Comparison of ENCODE assay signal across 9 cellular contexts in the genomic region with DNA sequence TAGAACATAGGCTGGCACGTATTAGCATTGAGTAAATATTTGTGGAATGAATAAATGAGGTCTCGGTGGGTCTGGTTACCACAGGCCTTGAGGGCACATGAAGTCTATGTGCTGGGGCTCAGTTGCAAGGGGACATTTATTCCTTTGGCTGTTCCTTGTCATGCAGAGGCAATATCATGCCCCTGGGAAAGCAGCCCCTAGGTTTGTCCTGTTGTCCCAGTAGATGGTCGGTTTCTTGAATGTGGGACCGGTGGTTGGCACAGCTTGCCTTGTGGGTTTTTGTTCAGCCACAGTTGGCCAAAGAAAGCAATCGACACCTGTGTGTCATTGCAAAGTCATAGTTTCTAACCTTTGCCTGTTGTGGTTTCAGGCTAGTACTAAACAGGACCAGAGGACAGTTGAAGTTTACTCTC. TPM values are rescaled to one million over a fixed set of nuclear protein-coding genes. Genes with fewer than 3 reads are reported as not detected.
DNase-seq lines count a peak whose midpoint lies in the region; ATAC-seq, FAIRE-seq and TF ChIP-seq lines count a peak whose summit lies in the region.
"Had no signal": no experiment of that assay in that cellular context is flagged by ENCODE, and none has a peak within 500 bp of the region (broad histone marks: within the 10 kb centered on the region; RNA-seq: fewer than 3 reads in every experiment).

No MANE protein-coding gene starts in this region.

- no peaks in the 10 kb centered on the region for H3K9me3 ChIP-seq in A673 (ENCODE audit: low read depth, low read length, poor library complexity, severe bottlenecking)

- no peak overlapping the region for H3K4me3 ChIP-seq in A673 (ENCODE audit: low read depth, low read length, poor library complexity, severe bottlenecking)

- H3K4me1 Mint-ChIP-seq in activated T-cell treated with anti-CD3 and anti-CD28 coated beads, Interleukin-2, amount 50 U/mL, for 72 hours (ENCODE audit: low read depth): peaks cover 84% of the 10 kb centered on the region

- ATAC-seq in GM18499 (IDR thresholded peaks at IDR 0.05; ENCODE audit: insufficient read depth, unreplicated experiment) (peak; percentile 69), GM19468 (IDR thresholded peaks at IDR 0.05; ENCODE audit: extremely low read depth, unreplicated experiment) (peak; percentile 40), HG03108 (IDR thresholded peaks at IDR 0.05; ENCODE audit: unreplicated experiment) (peak; percentile 85), HG03095 (IDR thresholded peaks at IDR 0.05; ENCODE audit: unreplicated experiment) (no peak)
- peak; percentile 93 to 94 for ATAC-seq in activated T-cell treated with anti-CD3 and anti-CD28 coated beads, Interleukin-2, amount 50 U/mL, for 72 hours (replicated peaks in 1 of 2)
- ATAC-seq: left colon had no signal

- H3K27me3 ChIP-seq in A673 (replicated peaks; ENCODE audit: insufficient read depth, low read depth, low read length, poor library complexity): no peaks in the 10 kb centered on the region

- no TSS peak for BruUV-seq in A673 (replicated peaks; lab: Mats Ljungman, UMichigan)

- FAIRE-seq in urothelium cell line (lab: Jason Lieb, UNC): no peak

- intact Hi-C loops in A673 (cut with micrococcal nuclease; ENCODE audit: unreplicated experiment): no loop called here

- H3K27ac Mint-ChIP-seq in activated T-cell treated with anti-CD3 and anti-CD28 coated beads, Interleukin-2, amount 50 U/mL, for 72 hours: peak overlapping the region; percentile 83

- TF ChIP-seq CTCF in A673 (conservative IDR thresholded peaks at IDR 0.05; ENCODE audit: low read depth, low read length): no peak

- no peak overlapping the region for H3K27ac ChIP-seq in A673 (ENCODE audit: low read depth, low read length, poor library complexity, severe bottlenecking)

- peaks cover 11 to 31% of the 10 kb centered on the region in 2 donors for H3K36me3 Mint-ChIP-seq in activated T-cell treated with anti-CD3 and anti-CD28 coated beads, Interleukin-2, amount 50 U/mL, for 72 hours (ENCODE audit: insufficient read depth in 2 of 2)

- POLR2A ChIA-PET in A673 (lab: Charles Lee; ENCODE audit: low non-redundant PET): no interaction called here

- CTCF ChIA-PET in A673 (lab: Charles Lee): no interaction called here

- no peaks in the 10 kb centered on the region for H3K27me3 Mint-ChIP-seq in activated T-cell treated with anti-CD3 and anti-CD28 coated beads, Interleukin-2, amount 50 U/mL, for 72 hours (ENCODE audit: low read depth)

- peak overlapping the region; percentile 41 to 77 for H3K4me3 Mint-ChIP-seq in activated T-cell treated with anti-CD3 and anti-CD28 coated beads, Interleukin-2, amount 50 U/mL, for 72 hours

- H3K4me1 ChIP-seq in A673 (ENCODE audit: insufficient read depth, low read length, poor library complexity, severe bottlenecking): no peaks in the 10 kb centered on the region

- DNase-seq in activated T-cell treated with anti-CD3 and anti-CD28 coated beads, Interleukin-2, amount 50 U/mL, for 72 hours: peak; percentile 46 to 54
- DNase-seq in urothelium cell line (ENCODE audit: low spot score) (no peak), A673 (ENCODE audit: low spot score) (no peak), Ammon's horn (ENCODE audit: low spot score) (no peak)
- DNase-seq: left colon had no signal

- H3K9me3 Mint-ChIP-seq in activated T-cell treated with anti-CD3 and anti-CD28 coated beads, Interleukin-2, amount 50 U/mL, for 72 hours: peaks cover 3 to 7% of the 10 kb centered on the region in 2 donors

- no peaks in the 10 kb centered on the region for H3K36me3 ChIP-seq in A673 (ENCODE audit: insufficient read depth, low read length, poor library complexity, severe bottlenecking)

RNA-seq across cellular contexts. Expression of a gene that starts 24.7 kb away (rescaled TPM):
- total RNA-seq in activated T-cell treated with anti-CD3 and anti-CD28 coated beads, Interleukin-2, amount 50 U/mL, for 72 hours: 10 to 100 TPM; 32.8 to 57.5 TPM
- not detected in 2 replicates for total RNA-seq in A673 (2021)

Comparison
In these comparisons a context has a peak if more than half of its experiments do, and no peak if none do; other contexts are left out.
1. DNase-seq: peak in activated T-cell treated with anti-CD3 and anti-CD28 coated beads, Interleukin-2, amount 50 U/mL, for 72 hours (2 of 2); none in urothelium cell line (single experiment), A673 (single experiment) and Ammon's horn (single experiment).
2. RNA of a gene that starts 24.7 kb away (total RNA-seq): 32.8 to 57.5 TPM in activated T-cell treated with anti-CD3 and anti-CD28 coated beads, Interleukin-2, amount 50 U/mL, for 72 hours; not detected in A673; every median in the first group is over 10 times any median in the second.